ENCODE assay signal across 8 cellular contexts in genomic region chr2:109031481-109032228, GRCh38. TPM values are rescaled to one million over a fixed set of nuclear protein-coding genes. Genes with fewer than 3 reads are reported as not detected.
DNase-seq lines count a peak whose midpoint lies in the region; ATAC-seq and TF ChIP-seq lines count a peak whose summit lies in the region.

No MANE protein-coding gene starts in this region.

- POLR2A ChIA-PET in CD4-positive, alpha-beta memory T cell (lab: Charles Lee; ENCODE audit: partially characterized antibody), result interaction anchor here (0.8 to 2.9 kb wide), 42 partner anchors 8 to 479 kb away, joined by 3 to 33 read pairs (median 4); partner anchors contain the start of genes EDAR and SH3RF3

- H3K36me3 ChIP-seq in CD4-positive, alpha-beta memory T cell (ENCODE audit: insufficient read depth, low read length), result no peaks in the 10 kb centered on the region
- H3K36me3 ChIP-seq in esophagus squamous epithelium (no peaks in the 10 kb centered on the region), neural cell (ENCODE audit: insufficient read depth, low read length) (no peaks in the 10 kb centered on the region)

- H2AFZ ChIP-seq in neural cell (ENCODE audit: low read depth, low read length), result peak overlapping the region; percentile 14

- H3K9me3 Mint-ChIP-seq in CD4-positive, alpha-beta memory T cell, result peaks cover 0 to 3% (median 0%) of the 10 kb centered on the region in 8 donors
- no peaks in the 10 kb centered on the region for H3K9me3 Mint-ChIP-seq in stimulated activated naive CD8-positive, alpha-beta T cell treated with anti-CD3 and anti-CD28 coated beads, Interleukin-15, Interleukin-2, amounts not matched to agents 100 ng/mL and 50 ng/mL, for 24 hours

- H3K4me1 ChIP-seq in CD4-positive, alpha-beta memory T cell (ENCODE audit: insufficient read depth, low read length), result peaks cover 71% of the 10 kb centered on the region
- peaks cover 2 to 22% (median 6%) of the 10 kb centered on the region in 3 donors for H3K4me1 ChIP-seq in esophagus squamous epithelium

- no peaks in the 10 kb centered on the region for H3K27me3 Mint-ChIP-seq in CD4-positive, alpha-beta memory T cell
- H3K27me3 Mint-ChIP-seq in stimulated activated naive CD8-positive, alpha-beta T cell treated with anti-CD3 and anti-CD28 coated beads, Interleukin-15, Interleukin-2, amounts not matched to agents 100 ng/mL and 50 ng/mL, for 24 hours, result no peaks in the 10 kb centered on the region

- H3K4me3 Mint-ChIP-seq in CD4-positive, alpha-beta memory T cell, result peak overlapping the region; percentile 74 to 87 (median 86)
- peak overlapping the region; percentile 92 for H3K4me3 Mint-ChIP-seq in stimulated activated naive CD8-positive, alpha-beta T cell treated with anti-CD3 and anti-CD28 coated beads, Interleukin-15, Interleukin-2, amounts not matched to agents 100 ng/mL and 50 ng/mL, for 24 hours

- H3K27ac Mint-ChIP-seq in CD4-positive, alpha-beta memory T cell, result peak overlapping the region; percentile 85 to 95 (median 93)
- peak overlapping the region; percentile 93 for H3K27ac Mint-ChIP-seq in stimulated activated naive CD8-positive, alpha-beta T cell treated with anti-CD3 and anti-CD28 coated beads, Interleukin-15, Interleukin-2, amounts not matched to agents 100 ng/mL and 50 ng/mL, for 24 hours

- no peak overlapping the region for H3K9ac ChIP-seq in neural cell (ENCODE audit: low read length)

- CTCF ChIA-PET in CD4-positive, alpha-beta memory T cell (lab: Charles Lee; ENCODE audit: partially characterized antibody), result interaction anchor here (0.6 to 2.0 kb wide), 18 partner anchors 11 to 405 kb away, joined by 3 to 15 read pairs (median 3); partner anchors contain the start of gene SH3RF3

- WGBS in esophagus squamous epithelium, 2 donors, result 2% methylated on average over 19 to 24 of the region's 51 CpGs

- TF ChIP-seq EP300 in neural cell (conservative IDR thresholded peaks at IDR 0.05; ENCODE audit: poor library complexity, severe bottlenecking), result no peak

- H3K79me2 ChIP-seq in neural cell (replicated peaks; ENCODE audit: insufficient read depth, low read length), result no peaks in the 10 kb centered on the region

- peak overlapping the region; percentile 49 for H3K27ac ChIP-seq in CD4-positive, alpha-beta memory T cell (ENCODE audit: low read depth, low read length)
- H3K27ac ChIP-seq in esophagus squamous epithelium (peak overlapping the region; percentile 9 to 64 (median 45)), neural cell (ENCODE audit: low read length) (no peak overlapping the region)

- ATAC-seq in GM21576 (IDR thresholded peaks at IDR 0.05; ENCODE audit: unreplicated experiment), result peak; percentile 54

- DNase-seq in CD4-positive, alpha-beta memory T cell, result peak; percentile 86 to 92 (median 92)
- DNase-seq in NCI-H2171 treated with DMSO at 0.1 percent for 48 hours (lab: John Stamatoyannopoulos, UW) (peak; percentile 55), esophagus squamous epithelium (lab: John Stamatoyannopoulos, UW) (no peak), cerebellar cortex (ENCODE audit: low spot score) (no peak)
- DNase-seq in activated CD8-positive, alpha-beta memory T cell treated with anti-CD3 and anti-CD28 coated beads, Interleukin-2, amount 50 U/mL, for 4 hours, result peak; percentile 68

- TF ChIP-seq CTCF in esophagus squamous epithelium (IDR thresholded peaks at IDR 0.05) (peak in 1 of 6 experiments; percentile 6), neural cell (IDR thresholded peaks at IDR 0.05; ENCODE audit: poor library complexity, severe bottlenecking) (no peak)

- peaks cover 37 to 81% (median 60%) of the 10 kb centered on the region in 4 donors for H3K4me1 Mint-ChIP-seq in CD4-positive, alpha-beta memory T cell
- peaks cover 42% of the 10 kb centered on the region for H3K4me1 Mint-ChIP-seq in stimulated activated naive CD8-positive, alpha-beta T cell treated with anti-CD3 and anti-CD28 coated beads, Interleukin-15, Interleukin-2, amounts not matched to agents 100 ng/mL and 50 ng/mL, for 24 hours (ENCODE audit: low read depth)

- peak in 1 of 4 donors; percentile 14 for TF ChIP-seq POLR2A in esophagus squamous epithelium (IDR thresholded peaks at IDR 0.05)

- no peaks in the 10 kb centered on the region for H3F3A ChIP-seq in neural cell (ENCODE audit: insufficient read depth, low read length, poor library complexity, severe bottlenecking)

- peak overlapping the region; percentile 14 to 61 for H3K4me3 ChIP-seq in CD4-positive, alpha-beta memory T cell (ENCODE audit: low read length in 2 of 2)
- H3K4me3 ChIP-seq in esophagus squamous epithelium, result peak overlapping the region; percentile 31 to 68 (median 44)
- peak overlapping the region; percentile 65 for H3K4me3 ChIP-seq in neural cell (ENCODE audit: low read length)

- TF ChIP-seq RAD21 in neural cell (conservative IDR thresholded peaks at IDR 0.05), result no peak

- H3K27me3 ChIP-seq in CD4-positive, alpha-beta memory T cell (ENCODE audit: insufficient read depth, low read length), result no peaks in the 10 kb centered on the region
- peaks cover 0 to 9% (median 0%) of the 10 kb centered on the region in 4 donors for H3K27me3 ChIP-seq in esophagus squamous epithelium
- peaks cover 21% of the 10 kb centered on the region for H3K27me3 ChIP-seq in neural cell (ENCODE audit: insufficient read depth, low read depth, low read length)

- intact Hi-C loops in CD4-positive, alpha-beta memory T cell (cut with micrococcal nuclease), result loop anchor here (1.0 to 5.0 kb wide), 13 partner anchors 15 to 584 kb away; partner anchors contain the start of genes CCDC138, EDAR and GCC2
- intact Hi-C loops in esophagus squamous epithelium (cut with DNase I), result no loop called here

- H3K4me2 ChIP-seq in neural cell (ENCODE audit: low read length), result no peak overlapping the region

- no peaks in the 10 kb centered on the region for H3K9me2 ChIP-seq in neural cell (ENCODE audit: insufficient read depth, low read length)

- no peaks in the 10 kb centered on the region for H4K20me1 ChIP-seq in neural cell (ENCODE audit: insufficient read depth)

- no peaks in the 10 kb centered on the region for H3K9me3 ChIP-seq in CD4-positive, alpha-beta memory T cell (ENCODE audit: control insufficient read depth in 1 of 2, low read length in 2 of 2)
- H3K9me3 ChIP-seq in esophagus squamous epithelium, result no peaks in the 10 kb centered on the region
- H3K9me3 ChIP-seq in neural cell (ENCODE audit: low read length), result no peaks in the 10 kb centered on the region

- H3K36me3 Mint-ChIP-seq in CD4-positive, alpha-beta memory T cell, result no peaks in the 10 kb centered on the region
- peaks cover 3% of the 10 kb centered on the region for H3K36me3 Mint-ChIP-seq in stimulated activated naive CD8-positive, alpha-beta T cell treated with anti-CD3 and anti-CD28 coated beads, Interleukin-15, Interleukin-2, amounts not matched to agents 100 ng/mL and 50 ng/mL, for 24 hours (ENCODE audit: low read depth)

TF ChIP-seq in neural cell, 6 proteins besides CTCF, POLR2A, EP300 and RAD21:
- TF ChIP-seq SMC3 (conservative IDR thresholded peaks at IDR 0.05; ENCODE audit: poor library complexity) (no peak), REST (IDR thresholded peaks at IDR 0.05; ENCODE audit: borderline replicate concordance) (no peak), POLR2AphosphoS5 (IDR thresholded peaks at IDR 0.05) (no peak), TAF1 (IDR thresholded peaks at IDR 0.05; ENCODE audit: low read depth) (no peak), EZH2 (IDR thresholded peaks at IDR 0.05; ENCODE audit: borderline replicate concordance, insufficient read depth, low read length, poor library complexity, severe bottlenecking) (no peak), MXI1 (conservative IDR thresholded peaks at IDR 0.05; ENCODE audit: poor library complexity, severe bottlenecking) (peak; percentile 49)

RNA-seq across cellular contexts. Expression of gene EDAR, which starts 42.6 kb away (rescaled TPM):
- total RNA-seq in CD4-positive, alpha-beta memory T cell, result 1 to 10 TPM; 5.8 to 6.3 TPM
- polyA plus RNA-seq in CD4-positive, alpha-beta memory T cell, result 1 to 10 TPM; 3.0 to 3.5 TPM
- total RNA-seq in esophagus squamous epithelium, result 1 to 10 TPM; 3.9 to 5.3 (median 4.4) TPM
- not detected in 2 replicates for polyA plus RNA-seq in neural cell
- not detected in 2 replicates for polyA minus RNA-seq in neural cell

Comparison
In these comparisons a context has a peak if more than half of its experiments do, and no peak if none do; other contexts are left out.
1. DNase-seq: peak in CD4-positive, alpha-beta memory T cell (5 of 5), NCI-H2171 treated with DMSO at 0.1 percent for 48 hours (single experiment) and activated CD8-positive, alpha-beta memory T cell treated with anti-CD3 and anti-CD28 coated beads, Interleukin-2, amount 50 U/mL, for 4 hours (single experiment); none in esophagus squamous epithelium (single experiment) and cerebellar cortex (single experiment).
2. Peak in every context shown above with its lines, with median percentiles within 50 percentile points of each other: H3K4me3 ChIP-seq.